In the genomic region with DNA sequence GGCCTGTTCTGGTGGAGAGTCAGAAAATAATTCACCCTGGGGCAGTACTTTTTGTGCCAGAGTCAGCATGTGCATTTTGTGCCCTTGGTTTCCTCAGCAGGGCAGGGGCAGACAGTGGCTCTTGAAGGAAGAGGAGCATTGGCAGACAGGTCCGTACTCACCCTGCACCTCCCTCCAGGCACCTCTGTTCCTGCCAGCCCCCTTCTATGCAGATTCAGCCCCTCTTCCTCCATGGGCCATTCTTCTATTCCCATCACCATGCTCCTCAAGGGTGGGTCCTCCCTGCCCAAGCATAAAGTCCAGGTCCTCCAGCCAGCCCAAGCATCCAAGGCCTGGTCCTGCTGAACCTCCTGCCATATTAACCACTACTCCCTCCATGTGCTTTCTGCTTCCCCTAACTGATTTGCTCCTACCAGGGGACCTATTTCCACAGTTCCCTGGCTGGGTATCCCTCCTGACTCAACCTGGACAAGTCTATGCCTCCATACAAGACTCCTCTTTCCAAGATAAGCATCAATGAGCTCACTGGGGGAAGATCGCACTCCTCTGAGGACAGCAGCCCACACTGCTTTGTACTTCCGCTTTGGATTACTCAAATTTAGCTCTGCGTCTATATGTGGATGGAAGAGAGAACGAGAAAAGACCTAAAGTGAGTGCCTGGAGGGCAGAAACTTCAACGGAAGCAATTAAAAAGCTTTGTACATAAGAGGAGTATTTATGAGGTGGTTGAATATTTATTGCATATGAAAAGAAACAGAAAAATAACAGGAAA, we compare ENCODE assay signal across 1 cellular context.
TF ChIP-seq lines count a peak whose summit lies in the region.

No MANE protein-coding gene starts in this region.

TF ChIP-seq in K562, 482 proteins besides CTCF, POLR2A, EP300 and RAD21 (continued from another document and continues in another):
- TF ChIP-seq ARID1B (IDR thresholded peaks at IDR 0.05): peak; percentile 44; the same call in 1 of the 2 replicates
- no peak for TF ChIP-seq KLF10 (CRISPR knock-in tag; IDR thresholded peaks at IDR 0.05)
- TF ChIP-seq CREM (IDR thresholded peaks at IDR 0.05; ENCODE audit: low read depth): peak; percentile 65
- TF ChIP-seq CXXC5 (CRISPR knock-in tag; IDR thresholded peaks at IDR 0.05): no peak
- TF ChIP-seq, protein P1, sequence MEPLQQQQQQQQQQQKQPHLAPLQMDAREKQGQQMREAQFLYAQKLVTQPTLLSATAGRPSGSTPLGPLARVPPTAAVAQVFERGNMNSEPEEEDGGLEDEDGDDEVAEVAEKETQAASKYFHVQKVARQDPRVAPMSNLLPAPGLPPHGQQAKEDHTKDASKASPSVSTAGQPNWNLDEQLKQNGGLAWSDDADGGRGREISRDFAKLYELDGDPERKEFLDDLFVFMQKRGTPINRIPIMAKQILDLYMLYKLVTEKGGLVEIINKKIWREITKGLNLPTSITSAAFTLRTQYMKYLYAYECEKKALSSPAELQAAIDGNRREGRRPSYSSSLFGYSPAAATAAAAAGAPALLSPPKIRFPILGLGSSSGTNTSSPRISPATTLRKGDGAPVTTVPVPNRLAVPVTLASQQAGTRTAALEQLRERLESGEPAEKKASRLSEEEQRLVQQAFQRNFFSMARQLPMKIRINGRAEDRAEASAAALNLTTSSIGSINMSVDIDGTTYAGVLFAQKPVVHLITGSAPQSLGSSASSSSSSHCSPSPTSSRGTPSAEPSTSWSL (CRISPR knock-in tag; IDR thresholded peaks at IDR 0.05; ENCODE audit: borderline replicate concordance): no peak
- no peak for TF ChIP-seq RNF2 (IDR thresholded peaks at IDR 0.05)
- no peak for TF ChIP-seq MCM2 (IDR thresholded peaks at IDR 0.05; ENCODE audit: low read depth)
- TF ChIP-seq CTBP1 (IDR thresholded peaks at IDR 0.05; ENCODE audit: borderline replicate concordance): peak; percentile 84; the same call in 1 of the 2 replicates
- no peak for TF ChIP-seq CREB1 (IDR thresholded peaks at IDR 0.05)
- 0 out of 2 replicates have a peak, but pooled peaks have one; percentile 17 for TF ChIP-seq CREB1 (CRISPR knock-in tag; IDR thresholded peaks at IDR 0.05)
- peak; percentile 48; the same call in 1 of the 2 replicates for TF ChIP-seq ZNF263 (CRISPR knock-in tag; IDR thresholded peaks at IDR 0.05; ENCODE audit: borderline replicate concordance)
- TF ChIP-seq, protein P2, sequence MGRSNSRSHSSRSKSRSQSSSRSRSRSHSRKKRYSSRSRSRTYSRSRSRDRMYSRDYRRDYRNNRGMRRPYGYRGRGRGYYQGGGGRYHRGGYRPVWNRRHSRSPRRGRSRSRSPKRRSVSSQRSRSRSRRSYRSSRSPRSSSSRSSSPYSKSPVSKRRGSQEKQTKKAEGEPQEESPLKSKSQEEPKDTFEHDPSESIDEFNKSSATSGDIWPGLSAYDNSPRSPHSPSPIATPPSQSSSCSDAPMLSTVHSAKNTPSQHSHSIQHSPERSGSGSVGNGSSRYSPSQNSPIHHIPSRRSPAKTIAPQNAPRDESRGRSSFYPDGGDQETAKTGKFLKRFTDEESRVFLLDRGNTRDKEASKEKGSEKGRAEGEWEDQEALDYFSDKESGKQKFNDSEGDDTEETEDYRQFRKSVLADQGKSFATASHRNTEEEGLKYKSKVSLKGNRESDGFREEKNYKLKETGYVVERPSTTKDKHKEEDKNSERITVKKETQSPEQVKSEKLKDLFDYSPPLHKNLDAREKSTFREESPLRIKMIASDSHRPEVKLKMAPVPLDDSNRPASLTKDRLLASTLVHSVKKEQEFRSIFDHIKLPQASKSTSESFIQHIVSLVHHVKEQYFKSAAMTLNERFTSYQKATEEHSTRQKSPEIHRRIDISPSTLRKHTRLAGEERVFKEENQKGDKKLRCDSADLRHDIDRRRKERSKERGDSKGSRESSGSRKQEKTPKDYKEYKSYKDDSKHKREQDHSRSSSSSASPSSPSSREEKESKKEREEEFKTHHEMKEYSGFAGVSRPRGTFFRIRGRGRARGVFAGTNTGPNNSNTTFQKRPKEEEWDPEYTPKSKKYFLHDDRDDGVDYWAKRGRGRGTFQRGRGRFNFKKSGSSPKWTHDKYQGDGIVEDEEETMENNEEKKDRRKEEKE (IDR thresholded peaks at IDR 0.05; ENCODE audit: borderline replicate concordance in 1 of 2, control insufficient read depth in 1 of 2, low read depth in 2 of 2, low read length in 1 of 2): no peak
- TF ChIP-seq, protein P3, sequence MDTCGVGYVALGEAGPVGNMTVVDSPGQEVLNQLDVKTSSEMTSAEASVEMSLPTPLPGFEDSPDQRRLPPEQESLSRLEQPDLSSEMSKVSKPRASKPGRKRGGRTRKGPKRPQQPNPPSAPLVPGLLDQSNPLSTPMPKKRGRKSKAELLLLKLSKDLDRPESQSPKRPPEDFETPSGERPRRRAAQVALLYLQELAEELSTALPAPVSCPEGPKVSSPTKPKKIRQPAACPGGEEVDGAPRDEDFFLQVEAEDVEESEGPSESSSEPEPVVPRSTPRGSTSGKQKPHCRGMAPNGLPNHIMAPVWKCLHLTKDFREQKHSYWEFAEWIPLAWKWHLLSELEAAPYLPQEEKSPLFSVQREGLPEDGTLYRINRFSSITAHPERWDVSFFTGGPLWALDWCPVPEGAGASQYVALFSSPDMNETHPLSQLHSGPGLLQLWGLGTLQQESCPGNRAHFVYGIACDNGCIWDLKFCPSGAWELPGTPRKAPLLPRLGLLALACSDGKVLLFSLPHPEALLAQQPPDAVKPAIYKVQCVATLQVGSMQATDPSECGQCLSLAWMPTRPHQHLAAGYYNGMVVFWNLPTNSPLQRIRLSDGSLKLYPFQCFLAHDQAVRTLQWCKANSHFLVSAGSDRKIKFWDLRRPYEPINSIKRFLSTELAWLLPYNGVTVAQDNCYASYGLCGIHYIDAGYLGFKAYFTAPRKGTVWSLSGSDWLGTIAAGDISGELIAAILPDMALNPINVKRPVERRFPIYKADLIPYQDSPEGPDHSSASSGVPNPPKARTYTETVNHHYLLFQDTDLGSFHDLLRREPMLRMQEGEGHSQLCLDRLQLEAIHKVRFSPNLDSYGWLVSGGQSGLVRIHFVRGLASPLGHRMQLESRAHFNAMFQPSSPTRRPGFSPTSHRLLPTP (IDR thresholded peaks at IDR 0.05; ENCODE audit: borderline replicate concordance, extremely low read depth, insufficient read length): no peak
- TF ChIP-seq, protein P4, sequence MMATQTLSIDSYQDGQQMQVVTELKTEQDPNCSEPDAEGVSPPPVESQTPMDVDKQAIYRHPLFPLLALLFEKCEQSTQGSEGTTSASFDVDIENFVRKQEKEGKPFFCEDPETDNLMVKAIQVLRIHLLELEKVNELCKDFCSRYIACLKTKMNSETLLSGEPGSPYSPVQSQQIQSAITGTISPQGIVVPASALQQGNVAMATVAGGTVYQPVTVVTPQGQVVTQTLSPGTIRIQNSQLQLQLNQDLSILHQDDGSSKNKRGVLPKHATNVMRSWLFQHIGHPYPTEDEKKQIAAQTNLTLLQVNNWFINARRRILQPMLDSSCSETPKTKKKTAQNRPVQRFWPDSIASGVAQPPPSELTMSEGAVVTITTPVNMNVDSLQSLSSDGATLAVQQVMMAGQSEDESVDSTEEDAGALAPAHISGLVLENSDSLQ (IDR thresholded peaks at IDR 0.05): no peak
- no peak for TF ChIP-seq MECOM (CRISPR knock-in tag; IDR thresholded peaks at IDR 0.05)
- TF ChIP-seq EWSR1 (IDR thresholded peaks at IDR 0.05; ENCODE audit: borderline replicate concordance, low read depth, partially characterized antibody): no peak
- TF ChIP-seq HNRNPL (IDR thresholded peaks at IDR 0.05; ENCODE audit: low read depth, low read length): no peak
- TF ChIP-seq, protein P5, sequence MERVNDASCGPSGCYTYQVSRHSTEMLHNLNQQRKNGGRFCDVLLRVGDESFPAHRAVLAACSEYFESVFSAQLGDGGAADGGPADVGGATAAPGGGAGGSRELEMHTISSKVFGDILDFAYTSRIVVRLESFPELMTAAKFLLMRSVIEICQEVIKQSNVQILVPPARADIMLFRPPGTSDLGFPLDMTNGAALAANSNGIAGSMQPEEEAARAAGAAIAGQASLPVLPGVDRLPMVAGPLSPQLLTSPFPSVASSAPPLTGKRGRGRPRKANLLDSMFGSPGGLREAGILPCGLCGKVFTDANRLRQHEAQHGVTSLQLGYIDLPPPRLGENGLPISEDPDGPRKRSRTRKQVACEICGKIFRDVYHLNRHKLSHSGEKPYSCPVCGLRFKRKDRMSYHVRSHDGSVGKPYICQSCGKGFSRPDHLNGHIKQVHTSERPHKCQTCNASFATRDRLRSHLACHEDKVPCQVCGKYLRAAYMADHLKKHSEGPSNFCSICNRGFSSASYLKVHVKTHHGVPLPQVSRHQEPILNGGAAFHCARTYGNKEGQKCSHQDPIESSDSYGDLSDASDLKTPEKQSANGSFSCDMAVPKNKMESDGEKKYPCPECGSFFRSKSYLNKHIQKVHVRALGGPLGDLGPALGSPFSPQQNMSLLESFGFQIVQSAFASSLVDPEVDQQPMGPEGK (CRISPR knock-in tag; IDR thresholded peaks at IDR 0.05; ENCODE audit: borderline replicate concordance): no peak
- TF ChIP-seq PRMT5 (CRISPR knock-in tag; IDR thresholded peaks at IDR 0.05): no peak
- TF ChIP-seq NELFE (IDR thresholded peaks at IDR 0.05; ENCODE audit: insufficient read depth, insufficient read length): no peak
- no peak for TF ChIP-seq GTF2F1 (IDR thresholded peaks at IDR 0.05; ENCODE audit: low read depth, low read length)
- TF ChIP-seq TCF7L2 (IDR thresholded peaks at IDR 0.05; ENCODE audit: low read depth, low read length): no peak
- TF ChIP-seq, protein P6, sequence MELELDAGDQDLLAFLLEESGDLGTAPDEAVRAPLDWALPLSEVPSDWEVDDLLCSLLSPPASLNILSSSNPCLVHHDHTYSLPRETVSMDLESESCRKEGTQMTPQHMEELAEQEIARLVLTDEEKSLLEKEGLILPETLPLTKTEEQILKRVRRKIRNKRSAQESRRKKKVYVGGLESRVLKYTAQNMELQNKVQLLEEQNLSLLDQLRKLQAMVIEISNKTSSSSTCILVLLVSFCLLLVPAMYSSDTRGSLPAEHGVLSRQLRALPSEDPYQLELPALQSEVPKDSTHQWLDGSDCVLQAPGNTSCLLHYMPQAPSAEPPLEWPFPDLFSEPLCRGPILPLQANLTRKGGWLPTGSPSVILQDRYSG (tag; conservative IDR thresholded peaks at IDR 0.05; ENCODE audit: low read depth): no peak
- TF ChIP-seq ELF4 (CRISPR knock-in tag; IDR thresholded peaks at IDR 0.05): no peak
- TF ChIP-seq, protein P7, sequence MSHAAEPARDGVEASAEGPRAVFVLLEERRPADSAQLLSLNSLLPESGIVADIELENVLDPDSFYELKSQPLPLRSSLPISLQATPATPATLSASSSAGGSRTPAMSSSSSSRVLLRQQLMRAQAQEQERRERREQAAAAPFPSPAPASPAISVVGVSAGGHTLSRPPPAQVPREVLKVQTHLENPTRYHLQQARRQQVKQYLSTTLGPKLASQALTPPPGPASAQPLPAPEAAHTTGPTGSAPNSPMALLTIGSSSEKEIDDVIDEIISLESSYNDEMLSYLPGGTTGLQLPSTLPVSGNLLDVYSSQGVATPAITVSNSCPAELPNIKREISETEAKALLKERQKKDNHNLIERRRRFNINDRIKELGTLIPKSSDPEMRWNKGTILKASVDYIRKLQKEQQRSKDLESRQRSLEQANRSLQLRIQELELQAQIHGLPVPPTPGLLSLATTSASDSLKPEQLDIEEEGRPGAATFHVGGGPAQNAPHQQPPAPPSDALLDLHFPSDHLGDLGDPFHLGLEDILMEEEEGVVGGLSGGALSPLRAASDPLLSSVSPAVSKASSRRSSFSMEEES (CRISPR knock-in tag; IDR thresholded peaks at IDR 0.05): no peak
- no peak for TF ChIP-seq SMAD1 (IDR thresholded peaks at IDR 0.05; ENCODE audit: low read depth, low read length, partially characterized antibody)
- TF ChIP-seq, protein P8, sequence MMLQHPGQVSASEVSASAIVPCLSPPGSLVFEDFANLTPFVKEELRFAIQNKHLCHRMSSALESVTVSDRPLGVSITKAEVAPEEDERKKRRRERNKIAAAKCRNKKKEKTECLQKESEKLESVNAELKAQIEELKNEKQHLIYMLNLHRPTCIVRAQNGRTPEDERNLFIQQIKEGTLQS (IDR thresholded peaks at IDR 0.05): peak; percentile 80
- TF ChIP-seq, protein P8 (CRISPR knock-in tag; conservative IDR thresholded peaks at IDR 0.05): no peak
- no peak for TF ChIP-seq ZNF778 (CRISPR knock-in tag; IDR thresholded peaks at IDR 0.05)
- no peak for TF ChIP-seq E2F3 (CRISPR knock-in tag; IDR thresholded peaks at IDR 0.05)
- TF ChIP-seq ZNF274 (IDR thresholded peaks at IDR 0.05; ENCODE audit: borderline replicate concordance, low read depth, low read length): no peak
- no peak for TF ChIP-seq SRSF9 (IDR thresholded peaks at IDR 0.05; ENCODE audit: borderline replicate concordance, low read depth, low read length)
- no peak for TF ChIP-seq POLR2G (IDR thresholded peaks at IDR 0.05; ENCODE audit: low read depth, low read length)
- TF ChIP-seq, protein P9, sequence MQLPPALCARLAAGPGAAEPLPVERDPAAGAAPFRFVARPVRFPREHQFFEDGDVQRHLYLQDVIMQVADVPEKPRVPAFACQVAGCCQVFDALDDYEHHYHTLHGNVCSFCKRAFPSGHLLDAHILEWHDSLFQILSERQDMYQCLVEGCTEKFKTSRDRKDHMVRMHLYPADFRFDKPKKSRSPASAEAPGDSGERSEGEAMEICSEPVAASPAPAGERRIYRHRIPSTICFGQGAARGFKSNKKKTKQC (CRISPR knock-in tag; IDR thresholded peaks at IDR 0.05): no peak
- no peak for TF ChIP-seq ZFP36 (IDR thresholded peaks at IDR 0.05; ENCODE audit: low read depth, low read length, partially characterized antibody)
- no peak for TF ChIP-seq PYGO2 (tag; IDR thresholded peaks at IDR 0.05)
